11 cellular contexts compared by ENCODE assay signal in the genomic region with DNA sequence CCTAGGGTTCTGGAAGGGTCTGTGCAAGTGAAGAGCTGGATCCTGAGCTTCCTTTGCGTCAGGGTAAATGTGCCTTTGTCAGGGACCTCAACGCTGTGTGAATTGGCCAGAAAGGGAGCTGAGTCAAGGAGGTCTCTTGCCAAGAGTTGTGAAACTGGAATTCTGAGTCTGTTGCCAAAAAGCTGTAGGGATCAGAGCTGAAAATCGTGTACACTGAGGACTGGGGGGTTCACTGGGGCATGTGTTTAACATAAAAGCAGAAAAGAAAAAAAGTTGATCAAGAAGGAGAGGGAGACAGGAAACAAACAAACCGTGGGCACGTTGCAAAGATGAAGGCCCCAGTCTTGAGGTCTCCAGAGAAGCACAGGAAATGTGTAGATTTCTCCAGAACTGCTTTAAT.
DNase-seq lines count a peak whose midpoint lies in the region; ATAC-seq and TF ChIP-seq lines count a peak whose summit lies in the region.
"Had no signal": no experiment of that assay in that cellular context is flagged by ENCODE, and none has a peak within 500 bp of the region (broad histone marks: within the 10 kb centered on the region; RNA-seq: fewer than 3 reads in every experiment).

No MANE protein-coding gene starts in this region.

- H3K4me3 ChIP-seq in heart right ventricle = no peak overlapping the region
- H3K4me3 ChIP-seq: cardiac muscle cell, ovary had no signal

- peak in 6 of 8 donors; percentile 24 to 93 (median 80) for ATAC-seq in heart right ventricle
- no peak for ATAC-seq in GM21825 (IDR thresholded peaks at IDR 0.05; ENCODE audit: unreplicated experiment)
- ATAC-seq in GM21717 (IDR thresholded peaks at IDR 0.05; ENCODE audit: unreplicated experiment) = no peak

- H3K36me3 Mint-ChIP-seq in activated CD4-positive, alpha-beta T cell treated with anti-CD3 and anti-CD28 coated beads, Interleukin-2, amount 10 ng/mL, durations not matched to agents 7 days and 5 days (ENCODE audit: low read depth) = peaks cover 15% of the 10 kb centered on the region

- POLR2A ChIA-PET in activated CD4-positive, alpha-beta T cell treated with anti-CD3 and anti-CD28 coated beads, Interleukin-2, amount 10 ng/mL, durations not matched to agents 7 days and 5 days (lab: Charles Lee) = no interaction called here

- peaks cover 38% of the 10 kb centered on the region for H3K4me1 Mint-ChIP-seq in activated CD4-positive, alpha-beta T cell treated with anti-CD3 and anti-CD28 coated beads, Interleukin-2, amount 10 ng/mL, durations not matched to agents 7 days and 5 days

- H3K4me3 Mint-ChIP-seq in activated CD4-positive, alpha-beta T cell treated with anti-CD3 and anti-CD28 coated beads, Interleukin-2, amount 10 ng/mL, durations not matched to agents 7 days and 5 days = no peak overlapping the region

- H3K27me3 ChIP-seq in heart right ventricle = no peaks in the 10 kb centered on the region
- H3K27me3 ChIP-seq: cardiac muscle cell, ovary had no signal

- H3K27me3 Mint-ChIP-seq in activated CD4-positive, alpha-beta T cell treated with anti-CD3 and anti-CD28 coated beads, Interleukin-2, amount 10 ng/mL, durations not matched to agents 7 days and 5 days = no peaks in the 10 kb centered on the region

- no peak for TF ChIP-seq CTCF in heart right ventricle (IDR thresholded peaks at IDR 0.05)

- 46 to 55% methylated on average over 5 of the region's 5 CpGs for WGBS in heart right ventricle, 2 donors

- H3K36me3 ChIP-seq in heart right ventricle = no peaks in the 10 kb centered on the region
- H3K36me3 ChIP-seq: cardiac muscle cell, ovary had no signal

- no peak overlapping the region for H3K27ac ChIP-seq in heart right ventricle
- H3K27ac ChIP-seq: cardiac muscle cell, ovary had no signal

- CTCF ChIA-PET in activated CD4-positive, alpha-beta T cell treated with anti-CD3 and anti-CD28 coated beads, Interleukin-2, amount 10 ng/mL, durations not matched to agents 7 days and 5 days (lab: Charles Lee) = no interaction called here

- H3K9me3 ChIP-seq in heart right ventricle = no peaks in the 10 kb centered on the region
- H3K9me3 ChIP-seq: ovary had no signal

- peak overlapping the region; percentile 76 for H3K27ac Mint-ChIP-seq in activated CD4-positive, alpha-beta T cell treated with anti-CD3 and anti-CD28 coated beads, Interleukin-2, amount 10 ng/mL, durations not matched to agents 7 days and 5 days

- H3K9me3 Mint-ChIP-seq in activated CD4-positive, alpha-beta T cell treated with anti-CD3 and anti-CD28 coated beads, Interleukin-2, amount 10 ng/mL, durations not matched to agents 7 days and 5 days = peaks cover 21% of the 10 kb centered on the region

- intact Hi-C loops in heart right ventricle (cut with DNase I) = no loop called here

- H3K4me1 ChIP-seq in heart right ventricle = peaks cover 0 to 7% (median 0%) of the 10 kb centered on the region in 9 donors

- DNase-seq in activated CD4-positive, alpha-beta T cell treated with anti-CD3 and anti-CD28 coated beads, Interleukin-2, amount 10 ng/mL, durations not matched to agents 7 days and 5 days = peak; percentile 48
- no peak for DNase-seq in activated CD4-positive, alpha-beta T cell treated with anti-CD3 and anti-CD28 coated beads for 1 hour
- DNase-seq in activated gamma-delta T cell treated with anti-CD3 and anti-CD28 coated beads, Interleukin-2, amount 50 U/mL, for 16 hours (ENCODE audit: low read depth) = peak; percentile 2
- DNase-seq in heart right ventricle (peak in 1 of 2 donors; percentile 9), stromal cell of bone marrow (ENCODE audit: low read depth) (peak; percentile 33), NCI-H526 treated with DMSO at 0.1 percent for 48 hours (lab: John Stamatoyannopoulos, UW) (no peak)
- DNase-seq: NCI-H2171 had no signal

Comparison
In these comparisons a context has a peak if more than half of its experiments do, and no peak if none do; other contexts are left out.
1. DNase-seq: peak in activated CD4-positive, alpha-beta T cell treated with anti-CD3 and anti-CD28 coated beads, Interleukin-2, amount 10 ng/mL, durations not matched to agents 7 days and 5 days (single experiment), activated gamma-delta T cell treated with anti-CD3 and anti-CD28 coated beads, Interleukin-2, amount 50 U/mL, for 16 hours (single experiment) and stromal cell of bone marrow (single experiment); none in activated CD4-positive, alpha-beta T cell treated with anti-CD3 and anti-CD28 coated beads for 1 hour (single experiment) and NCI-H526 treated with DMSO at 0.1 percent for 48 hours (single experiment).
2. ATAC-seq: peak in heart right ventricle (6 of 8); none in GM21825 (single experiment) and GM21717 (single experiment).